Comparison of ENCODE assay signal across 26 cellular contexts in the genomic region with DNA sequence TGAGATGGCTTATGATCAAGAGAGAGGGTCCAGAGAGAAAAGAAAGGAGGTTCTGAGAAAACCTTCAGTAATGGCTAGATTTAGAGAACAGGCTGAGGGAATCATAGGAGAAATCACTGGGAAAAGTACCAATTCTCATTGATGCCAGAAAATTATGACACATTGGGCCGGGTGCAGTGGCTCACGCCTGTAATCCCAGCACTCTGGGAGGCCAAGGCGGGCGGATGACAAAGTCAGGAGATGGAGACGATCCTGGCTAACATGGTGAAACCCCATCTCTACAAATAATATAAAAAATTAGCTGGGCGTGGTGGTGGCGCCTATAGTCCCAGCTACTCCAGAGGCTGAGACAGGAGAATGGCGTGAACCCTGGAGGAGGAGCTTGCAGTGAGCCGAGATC. TPM values are rescaled to one million over a fixed set of nuclear protein-coding genes. Genes with fewer than 3 reads are reported as not detected.
DNase-seq lines count a peak whose midpoint lies in the region; ATAC-seq and TF ChIP-seq lines count a peak whose summit lies in the region.
"Had no signal": no experiment of that assay in that cellular context is flagged by ENCODE, and none has a peak within 500 bp of the region (broad histone marks: within the 10 kb centered on the region; RNA-seq: fewer than 3 reads in every experiment).

No MANE protein-coding gene starts in this region.

- H3K27ac ChIP-seq in RWPE1 = 0 out of 2 replicates have a peak overlapping the region, but pooled peaks have one; percentile 7
- no peak overlapping the region for H3K27ac ChIP-seq in psoas muscle

- H3K36me3 ChIP-seq in psoas muscle (ENCODE audit: insufficient read depth in 1 of 2, low read depth in 1 of 2) = no peaks in the 10 kb centered on the region
- H3K36me3 ChIP-seq: breast epithelium had no signal

- H3K4me3 ChIP-seq in fibroblast of the aortic adventitia (ENCODE audit: low read depth, low read length) (no peak overlapping the region), psoas muscle (no peak overlapping the region)
- H3K4me3 ChIP-seq: breast epithelium, coronary artery, K562 had no signal

- intact Hi-C loops in psoas muscle (cut with DNase I) = no loop called here

- POLR2A ChIA-PET in RWPE1 (lab: Yijun Ruan, JAX; ENCODE audit: low non-redundant PET) = no interaction called here

- H3K9me3 ChIP-seq in psoas muscle = no peaks in the 10 kb centered on the region
- H3K9me3 ChIP-seq: breast epithelium had no signal

- CTCF ChIA-PET in RWPE1 (lab: Yijun Ruan, JAX) = no interaction called here

- TF ChIP-seq CTCF in RWPE1 (conservative IDR thresholded peaks at IDR 0.05; ENCODE audit: low read depth) = no peak
- no peak for TF ChIP-seq CTCF in fibroblast of the aortic adventitia (IDR thresholded peaks at IDR 0.05; ENCODE audit: insufficient read depth, low read length)
- TF ChIP-seq CTCF in psoas muscle (IDR thresholded peaks at IDR 0.05) = no peak

- ATAC-seq in psoas muscle = peak in 1 of 4 donors; percentile 21
- ATAC-seq: K562 had no signal

- peaks cover 6% of the 10 kb centered on the region for H3K4me1 ChIP-seq in psoas muscle
- H3K4me1 ChIP-seq: breast epithelium had no signal

- peak; percentile 15 for DNase-seq in EH (ENCODE audit: low read depth)
- no peak for DNase-seq in RWPE1 (ENCODE audit: low spot score)
- peak; percentile 77 for DNase-seq in fibroblast of the aortic adventitia (ENCODE audit: low read depth)
- DNase-seq in psoas muscle = peak; percentile 67 to 72
- no peak for DNase-seq in NCI-H1694 (lab: John Stamatoyannopoulos, UW)
- no peak for DNase-seq in OCI-M1 (lab: John Stamatoyannopoulos, UW)
- DNase-seq in SHP77 treated with DMSO at 0.1 percent for 48 hours (lab: John Stamatoyannopoulos, UW) = no peak
- DNase-seq: activated CD4-positive, alpha-beta T cell treated with anti-CD3 and anti-CD28 coated beads for 4 hours; activated CD8-positive, alpha-beta memory T cell treated with anti-CD3 and anti-CD28 coated beads for 24 hours; activated effector memory CD4-positive, alpha-beta T cell treated with anti-CD3 and anti-CD28 coated beads, Interleukin-2, amount 50 U/mL, for 16 hours; amygdala; CD4-positive, alpha-beta T cell; effector memory CD8-positive, alpha-beta T cell; hypothalamus; immature natural killer cell; mesendoderm; NCI-H1105 treated with DMSO at 0.1 percent for 48 hours; NCI-H2029; NCI-H2227 treated with DMSO at 0.1 percent for 48 hours; NCI-H526 treated with DMSO at 0.1 percent for 48 hours; stimulated activated CD4-positive, alpha-beta T cell treated with anti-CD3 and anti-CD28 coated beads, Interleukin-2, amount 100 ng/mL, for 24 hours had no signal

- H3K27me3 ChIP-seq in psoas muscle (ENCODE audit: insufficient read depth in 3 of 3, low read length in 2 of 3) = no peaks in the 10 kb centered on the region
- H3K27me3 ChIP-seq: breast epithelium had no signal

- 53 to 66% (median 64%) methylated on average over 9 of the region's 9 CpGs for WGBS in psoas muscle, 3 donors

RNA-seq across cellular contexts. Expression of a gene that starts 29.5 kb away (rescaled TPM):
- total RNA-seq in fibroblast of the aortic adventitia (ENCODE audit: low replicate concordance) = 200 and 207 TPM in 2 replicates
- 1,000 to 10,000 TPM in 2 of 4 donors, 100 to 1,000 TPM in 2; 117 to 1,975 (median 1,047) TPM for total RNA-seq in psoas muscle
- 1,000 to 10,000 TPM in 1 of 3 donors, 100 to 1,000 TPM in 2; 418 to 3,967 (median 710) TPM for polyA plus RNA-seq in psoas muscle
- total RNA-seq: HT1080, MCF 10A had no signal

RNA-seq across cellular contexts. Expression of a gene that starts 54.1 kb away (rescaled TPM):
- 15.3 and 26.8 TPM in 2 replicates for total RNA-seq in fibroblast of the aortic adventitia (ENCODE audit: low replicate concordance)
- 10 to 100 TPM in 1 of 4 donors, 1 to 10 TPM in 3; 3.3 to 10.9 (median 4.1) TPM for total RNA-seq in psoas muscle
- polyA plus RNA-seq in psoas muscle = 1 to 10 TPM; 2.4 to 7.6 (median 5.6) TPM

Comparison
In these comparisons a context has a peak if more than half of its experiments do, and no peak if none do; other contexts are left out.
1. DNase-seq: peak in EH (single experiment), fibroblast of the aortic adventitia (single experiment) and psoas muscle (2 of 2); none in RWPE1 (single experiment), NCI-H1694 (single experiment), OCI-M1 (single experiment) and SHP77 treated with DMSO at 0.1 percent for 48 hours (single experiment).